9 cellular contexts compared by ENCODE assay signal in genomic region chr17:16398270-16399267, GRCh38. TPM values are rescaled to one million over a fixed set of nuclear protein-coding genes. Genes with fewer than 3 reads are reported as not detected.
DNase-seq lines count a peak whose midpoint lies in the region; ATAC-seq and TF ChIP-seq lines count a peak whose summit lies in the region.
"Had no signal": no experiment of that assay in that cellular context is flagged by ENCODE, and none has a peak within 500 bp of the region (broad histone marks: within the 10 kb centered on the region; RNA-seq: fewer than 3 reads in every experiment).

No MANE protein-coding gene starts in this region.

- H3K9me3 ChIP-seq in psoas muscle, result no peaks in the 10 kb centered on the region
- no peaks in the 10 kb centered on the region for H3K9me3 ChIP-seq in SJCRH30 (replicated peaks)
- no peaks in the 10 kb centered on the region for H3K9me3 ChIP-seq in left ventricle myocardium inferior (replicated peaks)

- no peaks in the 10 kb centered on the region for H3K36me3 ChIP-seq in psoas muscle (ENCODE audit: insufficient read depth in 1 of 2, low read depth in 1 of 2)
- H3K36me3 ChIP-seq in SJCRH30, result no peaks in the 10 kb centered on the region
- H3K36me3 ChIP-seq in left ventricle myocardium inferior, result no peaks in the 10 kb centered on the region

- H3K4me1 ChIP-seq in psoas muscle, result peaks cover 16% of the 10 kb centered on the region
- H3K4me1 ChIP-seq in SJCRH30, result no peaks in the 10 kb centered on the region
- H3K4me1 ChIP-seq in left ventricle myocardium inferior, result peaks cover 18% of the 10 kb centered on the region

- 66% methylated on average over 9 of the region's 9 CpGs for WGBS in psoas muscle, 3 donors

- peak overlapping the region; percentile 10; the same call in 1 of the 2 replicates for H3K27ac ChIP-seq in VCaP
- H3K27ac ChIP-seq in psoas muscle, result peak overlapping the region; percentile 10
- no peak overlapping the region for H3K27ac ChIP-seq in SJCRH30
- no peak overlapping the region for H3K27ac ChIP-seq in left ventricle myocardium inferior (replicated peaks)

- no peaks in the 10 kb centered on the region for H3K9me3 Mint-ChIP-seq in activated CD4-positive, alpha-beta T cell treated with anti-CD3 and anti-CD28 coated beads, Interleukin-2, amount 10 ng/mL, durations not matched to agents 24 days and 14 days
- H3K9me3 Mint-ChIP-seq: CD8-positive, alpha-beta memory T cell had no signal

- no peak overlapping the region for H3K4me3 Mint-ChIP-seq in activated CD4-positive, alpha-beta T cell treated with anti-CD3 and anti-CD28 coated beads, Interleukin-2, amount 10 ng/mL, durations not matched to agents 24 days and 14 days
- H3K4me3 Mint-ChIP-seq: CD8-positive, alpha-beta memory T cell had no signal

- H3K27me3 Mint-ChIP-seq in activated CD4-positive, alpha-beta T cell treated with anti-CD3 and anti-CD28 coated beads, Interleukin-2, amount 10 ng/mL, durations not matched to agents 24 days and 14 days, result peaks cover 1% of the 10 kb centered on the region

- ATAC-seq in HG03025 (IDR thresholded peaks at IDR 0.05; ENCODE audit: low FRiP score, unreplicated experiment) (peak; percentile 49), psoas muscle (no peak)

- no peak for TF ChIP-seq CTCF in VCaP (conservative IDR thresholded peaks at IDR 0.05)
- no peak for TF ChIP-seq CTCF in psoas muscle (IDR thresholded peaks at IDR 0.05)
- TF ChIP-seq CTCF in left ventricle myocardium inferior (IDR thresholded peaks at IDR 0.05; ENCODE audit: borderline replicate concordance), result no peak

- H3K4me1 Mint-ChIP-seq in activated CD4-positive, alpha-beta T cell treated with anti-CD3 and anti-CD28 coated beads, Interleukin-2, amount 10 ng/mL, durations not matched to agents 24 days and 14 days, result peaks cover 8% of the 10 kb centered on the region

- H3K27me3 ChIP-seq in psoas muscle (ENCODE audit: insufficient read depth in 3 of 3, low read length in 2 of 3) (no peaks in the 10 kb centered on the region), SJCRH30 (0 out of 2 replicates have a peak, but pooled peaks cover 9% of the 10 kb centered on the region), left ventricle myocardium inferior (ENCODE audit: low read depth) (no peaks in the 10 kb centered on the region)

- no peaks in the 10 kb centered on the region for H3K36me3 Mint-ChIP-seq in activated CD4-positive, alpha-beta T cell treated with anti-CD3 and anti-CD28 coated beads, Interleukin-2, amount 10 ng/mL, durations not matched to agents 24 days and 14 days (ENCODE audit: low read depth)
- H3K36me3 Mint-ChIP-seq: CD8-positive, alpha-beta memory T cell had no signal

- H3K4me3 ChIP-seq in psoas muscle (peak overlapping the region; percentile 19), SJCRH30 (no peak overlapping the region), left ventricle myocardium inferior (no peak overlapping the region)

- intact Hi-C loops in activated CD4-positive, alpha-beta T cell treated with anti-CD3 and anti-CD28 coated beads, Interleukin-2, amount 10 ng/mL, durations not matched to agents 24 days and 14 days (cut with micrococcal nuclease), result no loop called here
- intact Hi-C loops in psoas muscle (cut with DNase I), result no loop called here
- intact Hi-C loops in left ventricle myocardium inferior (cut with micrococcal nuclease), result no loop called here

- no peak overlapping the region for H3K27ac Mint-ChIP-seq in activated CD4-positive, alpha-beta T cell treated with anti-CD3 and anti-CD28 coated beads, Interleukin-2, amount 10 ng/mL, durations not matched to agents 24 days and 14 days

- peak; percentile 74 for DNase-seq in activated CD4-positive, alpha-beta T cell treated with anti-CD3 and anti-CD28 coated beads, Interleukin-2, amount 10 ng/mL, durations not matched to agents 24 days and 14 days
- DNase-seq in activated CD4-positive, alpha-beta T cell treated with anti-CD3 and anti-CD28 coated beads for 4 hours, result no peak
- DNase-seq in psoas muscle, result peak in 1 of 2 donors; percentile 7
- DNase-seq in SJCRH30, result no peak
- DNase-seq in left ventricle myocardium inferior, result no peak
- DNase-seq in T-helper 9 cell, result no peak

RNA-seq across cellular contexts. Expression of gene TRPV2, which starts 16.8 kb away (rescaled TPM):
- 29.6 and 38.7 TPM in 2 replicates for total RNA-seq in activated CD4-positive, alpha-beta T cell treated with anti-CD3 and anti-CD28 coated beads, Interleukin-2, amount 10 ng/mL, durations not matched to agents 24 days and 14 days
- total RNA-seq in psoas muscle, result 10 to 100 TPM in 1 of 4 donors, 1 to 10 TPM in 3; 3.9 to 10.3 (median 6.7) TPM
- 1 to 10 TPM; 1.6 to 3.8 (median 3.4) TPM for polyA plus RNA-seq in psoas muscle
- total RNA-seq in SJCRH30 (2014; rRNA removed; shearing (Covaris generic)), result 0.42 and 0.63 TPM in 2 replicates
- 6.7 TPM for total RNA-seq in left ventricle myocardium inferior

RNA-seq across cellular contexts. Expression of gene UBB, which starts 17.7 kb away (rescaled TPM):
- total RNA-seq in activated CD4-positive, alpha-beta T cell treated with anti-CD3 and anti-CD28 coated beads, Interleukin-2, amount 10 ng/mL, durations not matched to agents 24 days and 14 days, result 1,973 and 2,004 TPM in 2 replicates
- total RNA-seq in psoas muscle (1,000 to 10,000 TPM; 1,704 to 3,203 (median 2,212) TPM), left ventricle myocardium inferior (1,605 TPM)
- polyA plus RNA-seq in psoas muscle, result 1,000 to 10,000 TPM in 2 of 3 donors, 100 to 1,000 TPM in 1; 700 to 1,893 (median 1,030) TPM
- 2,921 and 3,511 TPM in 2 replicates for total RNA-seq in SJCRH30 (2014; rRNA removed; shearing (Covaris generic))

RNA-seq across cellular contexts. Expression of gene CENPV, which starts 45.3 kb away (rescaled TPM):
- total RNA-seq in activated CD4-positive, alpha-beta T cell treated with anti-CD3 and anti-CD28 coated beads, Interleukin-2, amount 10 ng/mL, durations not matched to agents 24 days and 14 days, result 52.8 and 53.0 TPM in 2 replicates
- 10 to 100 TPM; 29.6 to 44.3 (median 34.1) TPM for total RNA-seq in psoas muscle
- 10 to 100 TPM; 36.5 to 68.3 (median 42.6) TPM for polyA plus RNA-seq in psoas muscle
- 50.2 and 51.5 TPM in 2 replicates for total RNA-seq in SJCRH30 (2014; rRNA removed; shearing (Covaris generic))
- total RNA-seq in left ventricle myocardium inferior, result 8.4 TPM

Comparison
In these comparisons a context has a peak if more than half of its experiments do, and no peak if none do; other contexts are left out.
1. H3K27ac ChIP-seq: peak in VCaP (single experiment) and psoas muscle (single experiment); none in SJCRH30 (single experiment) and left ventricle myocardium inferior (single experiment).